8 cellular contexts compared by ENCODE assay signal in genomic region chr14:90767899-90768298, GRCh38.
"Had no signal": no experiment of that assay in that cellular context is flagged by ENCODE, and none has a peak within 500 bp of the region (broad histone marks: within the 10 kb centered on the region; RNA-seq: fewer than 3 reads in every experiment).

No MANE protein-coding gene starts in this region.

- ATAC-seq: GM12878 had no signal

- DNase-seq: GDM1, GF-D8 had no signal

- FAIRE-seq: G401.6, GM12878, GM12891, GM12892, GM18507, GM19239 had no signal

- H3K4me3 ChIP-seq: GM12878 had no signal
